Comparison of ENCODE assay signal across 8 cellular contexts in the genomic region with DNA sequence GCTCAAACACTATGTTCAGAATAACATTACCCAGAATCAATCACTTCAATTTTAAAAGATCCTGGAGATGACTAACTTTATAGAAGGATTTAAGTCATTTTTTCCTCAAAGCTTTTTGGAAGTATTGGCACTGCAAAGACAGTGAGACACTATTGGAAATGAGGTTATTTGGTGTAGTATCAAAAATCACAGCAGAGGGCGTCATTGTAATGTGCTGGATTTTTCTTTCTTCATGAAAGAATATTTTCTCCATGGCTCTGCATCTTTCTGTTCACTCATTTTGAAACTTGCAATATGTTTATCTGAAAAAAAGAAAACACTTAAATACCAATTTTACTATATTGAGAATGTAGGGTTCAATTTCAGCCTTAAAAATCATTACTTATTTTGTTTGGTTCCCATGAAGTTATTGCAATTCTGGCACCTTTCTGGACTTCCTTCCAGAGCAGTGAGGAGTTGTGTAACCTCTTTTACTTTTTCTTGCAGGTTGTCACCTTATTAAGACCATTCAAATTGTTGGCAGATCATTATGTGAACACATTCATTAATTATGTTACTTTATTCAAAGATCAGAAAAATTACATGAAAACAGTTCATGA.
A peak's percentile ranks its signal among the peaks of the same experiment; 100 is the strongest.
DNase-seq lines count a peak whose midpoint lies in the region; ATAC-seq lines count a peak whose summit lies in the region.

No MANE protein-coding gene starts in this region.

- DNase-seq in NCI-H510A treated with DMSO at 0.1 percent for 48 hours (lab: John Stamatoyannopoulos, UW) = peak; percentile 39
- DNase-seq in NCI-H510A (lab: John Stamatoyannopoulos, UW) = no peak
- peak; percentile 35 for DNase-seq in NCI-H345 (lab: John Stamatoyannopoulos, UW)
- peak; percentile 72 for DNase-seq in dedifferentiated amniotic fluid mesenchymal stem cell (ENCODE audit: extremely low spot score)
- DNase-seq in midbrain (lab: John Stamatoyannopoulos, UW) = peak; percentile 72

- ATAC-seq in GM21447 (IDR thresholded peaks at IDR 0.05; ENCODE audit: unreplicated experiment) = no peak
- no peak for ATAC-seq in GM21737 (IDR thresholded peaks at IDR 0.05; ENCODE audit: unreplicated experiment)
- ATAC-seq in HG03039 (IDR thresholded peaks at IDR 0.05; ENCODE audit: unreplicated experiment) = no peak
